ENCODE assay signal across 1 cellular context in the genomic region with DNA sequence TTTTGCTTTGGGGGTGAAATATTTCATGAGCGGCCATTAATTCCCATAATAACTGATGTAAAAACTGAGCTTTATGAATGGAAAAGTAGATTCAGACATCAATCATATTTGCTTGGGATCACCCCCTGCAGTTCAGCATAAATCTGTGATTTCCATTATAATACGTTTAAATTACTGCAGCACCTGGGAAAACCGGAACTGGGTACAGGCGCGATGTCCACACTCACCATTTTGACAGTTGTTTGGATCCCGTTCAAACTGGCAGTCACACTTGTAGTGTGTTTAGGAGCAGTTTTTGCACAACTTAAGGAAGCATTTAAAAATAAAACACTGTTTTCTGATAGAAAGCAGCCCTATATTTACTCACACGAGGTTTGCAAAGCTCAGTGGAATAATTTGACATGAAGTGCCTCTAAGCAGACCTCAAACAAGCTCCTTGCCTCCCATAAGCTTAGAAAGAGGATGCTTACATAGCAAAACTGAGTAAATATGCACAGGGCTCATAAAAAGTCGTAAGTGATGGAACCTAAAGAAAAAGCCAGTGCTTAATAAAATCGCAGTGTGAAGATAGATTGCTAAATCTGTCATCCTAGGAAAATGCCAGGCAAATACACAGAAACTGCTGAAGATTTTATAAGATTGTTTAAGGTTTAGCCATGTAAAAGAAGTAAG.
TF ChIP-seq lines count a peak whose summit lies in the region.

No MANE protein-coding gene starts in this region.

TF ChIP-seq in HEK293, 187 proteins besides CTCF, POLR2A, EP300 and RAD21 (continued from another document):
- TF ChIP-seq, protein P1, sequence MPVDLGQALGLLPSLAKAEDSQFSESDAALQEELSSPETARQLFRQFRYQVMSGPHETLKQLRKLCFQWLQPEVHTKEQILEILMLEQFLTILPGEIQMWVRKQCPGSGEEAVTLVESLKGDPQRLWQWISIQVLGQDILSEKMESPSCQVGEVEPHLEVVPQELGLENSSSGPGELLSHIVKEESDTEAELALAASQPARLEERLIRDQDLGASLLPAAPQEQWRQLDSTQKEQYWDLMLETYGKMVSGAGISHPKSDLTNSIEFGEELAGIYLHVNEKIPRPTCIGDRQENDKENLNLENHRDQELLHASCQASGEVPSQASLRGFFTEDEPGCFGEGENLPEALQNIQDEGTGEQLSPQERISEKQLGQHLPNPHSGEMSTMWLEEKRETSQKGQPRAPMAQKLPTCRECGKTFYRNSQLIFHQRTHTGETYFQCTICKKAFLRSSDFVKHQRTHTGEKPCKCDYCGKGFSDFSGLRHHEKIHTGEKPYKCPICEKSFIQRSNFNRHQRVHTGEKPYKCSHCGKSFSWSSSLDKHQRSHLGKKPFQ (tag by site-specific recombination; IDR thresholded peaks at IDR 0.05) = no peak
- no peak for TF ChIP-seq ZNF664 (tag by site-specific recombination; IDR thresholded peaks at IDR 0.05)
